ENCODE assay signal across 8 cellular contexts in the genomic region with DNA sequence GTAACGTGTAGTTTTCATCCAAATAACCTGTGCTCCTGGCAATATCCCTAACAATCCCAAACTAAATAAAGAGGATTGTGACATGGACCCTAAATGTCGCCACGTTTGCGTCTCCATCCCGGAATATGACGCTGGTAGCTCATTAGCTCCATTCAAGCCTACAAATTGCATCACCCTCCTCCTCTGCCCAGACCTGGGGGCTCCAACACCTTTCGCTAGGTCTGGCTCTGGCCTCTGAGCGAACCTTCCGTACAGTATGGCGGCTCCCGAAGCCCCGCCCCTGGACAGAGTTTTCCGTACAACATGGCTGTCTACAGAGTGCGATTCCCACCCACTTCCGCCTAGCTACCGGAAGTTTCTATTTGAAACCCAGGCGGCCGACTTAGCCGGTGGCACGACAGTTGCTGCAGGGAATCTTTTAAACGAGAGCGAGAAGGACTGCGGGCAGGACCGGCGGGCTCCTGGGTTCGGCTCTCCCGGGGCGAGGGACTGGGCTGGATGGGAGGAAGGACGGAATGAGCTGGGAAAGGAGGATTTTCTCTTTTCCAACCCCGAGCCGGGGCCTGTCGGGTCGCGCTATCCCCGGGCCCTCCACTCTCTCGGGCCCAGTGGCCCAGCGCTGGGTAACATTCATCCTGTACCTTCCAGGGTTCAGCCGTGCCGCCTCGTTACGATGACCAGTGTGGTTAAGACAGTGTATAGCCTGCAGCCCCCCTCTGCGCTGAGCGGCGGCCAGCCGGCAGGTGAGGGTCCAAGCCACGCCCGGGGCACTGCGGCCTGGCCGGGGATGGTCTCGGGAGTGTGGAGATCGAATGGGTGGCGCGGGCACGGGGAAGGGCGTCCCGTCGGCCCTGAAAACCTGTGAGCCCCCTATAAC. TPM values are rescaled to one million over a fixed set of nuclear protein-coding genes. Genes with fewer than 3 reads are reported as not detected.
DNase-seq lines count a peak whose midpoint lies in the region; ATAC-seq, FAIRE-seq and TF ChIP-seq lines count a peak whose summit lies in the region.

A gene with protein sequence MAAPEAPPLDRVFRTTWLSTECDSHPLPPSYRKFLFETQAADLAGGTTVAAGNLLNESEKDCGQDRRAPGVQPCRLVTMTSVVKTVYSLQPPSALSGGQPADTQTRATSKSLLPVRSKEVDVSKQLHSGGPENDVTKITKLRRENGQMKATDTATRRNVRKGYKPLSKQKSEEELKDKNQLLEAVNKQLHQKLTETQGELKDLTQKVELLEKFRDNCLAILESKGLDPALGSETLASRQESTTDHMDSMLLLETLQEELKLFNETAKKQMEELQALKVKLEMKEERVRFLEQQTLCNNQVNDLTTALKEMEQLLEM (plus strand): TSS at position 142 of the 877 bp plus-strand sequence. CDS start 115 bp downstream, at position 257.

- peaks cover 0 to 24% of the 10 kb centered on the region in 2 experiments; a peak in 3 of 4 replicates for H3K79me2 ChIP-seq in H1 (ENCODE audit: control insufficient read depth in 1 of 2, insufficient read depth in 2 of 2, low read length in 2 of 2)

- peak in 1 of 2 experiments; percentile 33; a peak in 1 of 3 replicates for TF ChIP-seq EP300 in H1 (IDR thresholded peaks at IDR 0.05; ENCODE audit: borderline replicate concordance in 1 of 2, low read depth in 2 of 2, low read length in 2 of 2)

- H3K4ac ChIP-seq in H1 (replicated peaks; ENCODE audit: insufficient read length, low read depth, low read length), result peak within 1 kb of the TSS; percentile 3

- peak within 1 kb of the TSS; percentile 92 for H4K8ac ChIP-seq in H1 (ENCODE audit: extremely low read depth, insufficient read depth, low read length)

- H2BK20ac ChIP-seq in H1 (ENCODE audit: low read length), result peak within 1 kb of the TSS; percentile 10; the same call in 1 of the 2 replicates

- no peaks in the 10 kb centered on the region for H3K9me3 Mint-ChIP-seq in memory B cell

- peaks cover 10% of the 10 kb centered on the region for H3K79me1 ChIP-seq in H1 (ENCODE audit: low read depth, low read length)

- no peak within 1 kb of the TSS for H2AK5ac ChIP-seq in H1 (ENCODE audit: low read depth, low read length)

- peak within 1 kb of the TSS; percentile 91 for H3K4me2 ChIP-seq in H1 (ENCODE audit: insufficient read depth in 1 of 2, low read depth in 2 of 2, low read length in 2 of 2)

- no peaks in the 10 kb centered on the region for H3K27me3 ChIP-seq in H1 (replicated peaks in 1 of 4; ENCODE audit: control insufficient read depth in 3 of 4, extremely low read depth in 1 of 4, insufficient read depth in 3 of 4, low read length in 3 of 4)

- DNase-seq in COLO668 (lab: John Stamatoyannopoulos, UW; ENCODE audit: unreplicated experiment), result peak; percentile 91
- peak; percentile 85 for DNase-seq in HT1080 (ENCODE audit: low read depth)
- peak; percentile 86 to 93 for DNase-seq in NOMO-1 (lab: John Stamatoyannopoulos, UW; ENCODE audit: unreplicated experiment in 2 of 2)
- peak; percentile 97 for DNase-seq in activated CD8-positive, alpha-beta memory T cell treated with anti-CD3 and anti-CD28 coated beads for 24 hours
- peak; percentile 93 to 97 for DNase-seq in H1 (ENCODE audit: low read depth in 1 of 2, low spot score in 2 of 2)
- DNase-seq in memory B cell (ENCODE audit: low spot score in 2 of 2), result peak; percentile 93 to 94
- DNase-seq in stimulated activated CD8-positive, alpha-beta memory T cell treated with anti-CD3 and anti-CD28 coated beads, Interleukin-12 subunit alpha, Interleukin-12 subunit beta, amount 100 ng/mL, for 1 hour (ENCODE audit: low read depth), result peak; percentile 87

- H2BK5ac ChIP-seq in H1 (ENCODE audit: low read depth, low read length), result peak within 1 kb of the TSS; percentile 12; the same call in 1 of the 2 replicates

- peak within 1 kb of the TSS; percentile 64 to 72 (median 69) for H3K9ac ChIP-seq in H1 (replicated peaks in 1 of 4; ENCODE audit: extremely low read depth in 1 of 4, low read depth in 3 of 4, low read length in 3 of 4)

- CTCF ChIA-PET in H1 (lab: Charles Lee; ENCODE audit: partially characterized antibody), result interaction anchor here (0.8 to 5.1 kb wide), 12 partner anchors 9 to 104 kb away, joined by 3 to 49 read pairs (median 4); a partner anchor contains a TSS

- H3K27ac ChIP-seq in H1 (ENCODE audit: low read depth, low read length), result peak within 1 kb of the TSS; percentile 21; the same call in 1 of the 2 replicates

- H2AFZ ChIP-seq in H1 (ENCODE audit: low read length), result peak within 1 kb of the TSS; percentile 98

- 2% methylated on average over 57 of the region's 57 CpGs; no CpG with 5 or more reads in 1 of the 2 experiments for WGBS in H1 (ENCODE audit: extremely low coverage in 1 of 2, insufficient coverage in 1 of 2, insufficient read length in 1 of 2, insufficient replicate concordance in 2 of 2, low coverage in 1 of 2, low lambda C conversion rate in 2 of 2, missing lambda C conversion rate in 1 of 2), 2 experiments

- peak within 1 kb of the TSS; percentile 44 for H4K91ac ChIP-seq in H1 (replicated peaks; ENCODE audit: insufficient read length, low read length)

- H3K4me1 ChIP-seq in H1 (replicated peaks in 1 of 4; ENCODE audit: control insufficient read depth in 3 of 4, insufficient read depth in 4 of 4, low read length in 3 of 4), result peaks cover 2 to 8% (median 4%) of the 10 kb centered on the region in 4 experiments; a peak in 4 of 7 replicates

- H3K36me3 Mint-ChIP-seq in memory B cell, result peaks cover 8% of the 10 kb centered on the region

- H3K56ac ChIP-seq in H1 (replicated peaks; ENCODE audit: insufficient read length, low read depth, low read length), result peak within 1 kb of the TSS; percentile 26

- no peak within 1 kb of the TSS for H3K23ac ChIP-seq in H1 (ENCODE audit: insufficient read length)

- H3K14ac ChIP-seq in H1 (ENCODE audit: insufficient read length), result no peak within 1 kb of the TSS

- H3K27me3 Mint-ChIP-seq in memory B cell, result no peaks in the 10 kb centered on the region

- H3K4me3 Mint-ChIP-seq in memory B cell, result peak within 1 kb of the TSS; percentile 98

- POLR2A ChIA-PET in H1 (lab: Charles Lee; ENCODE audit: partially characterized antibody), result interaction anchor here (0.6 to 4.0 kb wide), 29 partner anchors 9 to 153 kb away, joined by 3 to 24 read pairs (median 3); a partner anchor contains a TSS

- peaks cover 6% of the 10 kb centered on the region; the same call in 1 of the 2 replicates for H3K23me2 ChIP-seq in H1 (ENCODE audit: low read depth, low read length)

- TF ChIP-seq CTCF in H1 (IDR thresholded peaks at IDR 0.05; ENCODE audit: control extremely low read depth in 1 of 3, insufficient read depth in 1 of 3, low read depth in 1 of 3, low read length in 3 of 3), result no peak

- H4K20me1 ChIP-seq in H1 (replicated peaks in 1 of 2; ENCODE audit: control insufficient read depth in 1 of 2, insufficient read depth in 2 of 2, low read length in 2 of 2), result peaks cover 0 to 2% of the 10 kb centered on the region in 2 experiments

- H3K36me3 ChIP-seq in H1 (ENCODE audit: control insufficient read depth in 2 of 4, insufficient read depth in 4 of 4, low read length in 3 of 4), result peaks cover 14 to 29% (median 16%) of the 10 kb centered on the region in 4 experiments

- peak within 1 kb of the TSS; percentile 71; the same call in 1 of the 2 replicates for H2BK12ac ChIP-seq in H1 (ENCODE audit: low read depth, low read length)

- peaks cover 0 to 4% of the 10 kb centered on the region in 2 experiments; a peak in 1 of 4 replicates for H3K9me3 ChIP-seq in H1 (ENCODE audit: insufficient read depth in 2 of 2, low read depth in 1 of 2, low read length in 1 of 2)

- FAIRE-seq in H1 (lab: Jason Lieb, UNC), result peak; percentile 92

- peak within 1 kb of the TSS; percentile 61; the same call in 1 of the 2 replicates for H2BK15ac ChIP-seq in H1 (ENCODE audit: low read length)

- ATAC-seq in GM21360 (IDR thresholded peaks at IDR 0.05; ENCODE audit: unreplicated experiment) (peak; percentile 90), memory B cell (ENCODE audit: low read depth) (peak; percentile 99)

- H3K18ac ChIP-seq in H1 (ENCODE audit: extremely low read depth, low read length), result peak within 1 kb of the TSS; percentile 42

- peak within 1 kb of the TSS; percentile 51 for H3K27ac Mint-ChIP-seq in memory B cell

- peak in 1 of 2 experiments; percentile 42; a peak in 1 of 3 replicates for TF ChIP-seq POLR2A in H1 (IDR thresholded peaks at IDR 0.05; ENCODE audit: control extremely low read depth in 1 of 2, low read depth in 2 of 2, low read length in 2 of 2)

- no peak within 1 kb of the TSS for H2BK120ac ChIP-seq in H1 (replicated peaks; ENCODE audit: low read depth, low read length)

- peak within 1 kb of the TSS; percentile 74 to 95 (median 92) for H3K4me3 ChIP-seq in H1 (ENCODE audit: extremely low read depth in 1 of 4, insufficient read depth in 2 of 4, low read depth in 3 of 4, low read length in 4 of 4)

- H3K4me1 Mint-ChIP-seq in memory B cell, result peaks cover 11% of the 10 kb centered on the region

- TF ChIP-seq RAD21 in H1 (IDR thresholded peaks at IDR 0.05 in 1 of 2, conservative IDR thresholded peaks at IDR 0.05 in 1 of 2; ENCODE audit: low read depth in 2 of 2, low read length in 2 of 2), result no peak

- H4K5ac ChIP-seq in H1 (ENCODE audit: insufficient read length, low read depth, low read length), result peak within 1 kb of the TSS; percentile 49

TF ChIP-seq in H1, 55 proteins besides CTCF, POLR2A, EP300 and RAD21 (continues in another document):
- TF ChIP-seq CREB1 (IDR thresholded peaks at IDR 0.05) (peak; percentile 68), TAF1 (IDR thresholded peaks at IDR 0.05; ENCODE audit: low read depth, low read length) (peak; percentile 79), CEBPB (IDR thresholded peaks at IDR 0.05; ENCODE audit: low read depth, low read length) (peak; percentile 98), MAFK (IDR thresholded peaks at IDR 0.05; ENCODE audit: low read depth, low read length) (no peak), HDAC2 (IDR thresholded peaks at IDR 0.05; ENCODE audit: borderline replicate concordance in 1 of 2, low read depth in 2 of 2, low read length in 2 of 2) (no peak; a peak in 1 of 4 replicates)
- TF ChIP-seq, protein P1, sequence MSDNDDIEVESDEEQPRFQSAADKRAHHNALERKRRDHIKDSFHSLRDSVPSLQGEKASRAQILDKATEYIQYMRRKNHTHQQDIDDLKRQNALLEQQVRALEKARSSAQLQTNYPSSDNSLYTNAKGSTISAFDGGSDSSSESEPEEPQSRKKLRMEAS (IDR thresholded peaks at IDR 0.05), result peak; percentile 37; the same call in 1 of the 2 replicates

RNA-seq across cellular contexts. Expression of the gene that starts here (rescaled TPM):
- total RNA-seq in HT1080 (2014; rRNA removed; shearing (Covaris generic)), result 132 and 161 TPM in 2 replicates
- 84.6 and 87.3 TPM in 2 replicates for polyA plus RNA-seq in HT1080 (2015; cell fraction: cytosol; rRNA removed)
- polyA plus RNA-seq in HT1080 (2015; cell fraction: nucleus; rRNA removed), result 69.2 and 85.8 TPM in 2 replicates
- total RNA-seq in H1 (2021; fragmentation: NEBNext Ultra II Directional; extraction: Animal tissue kit (Norgen Biotek cat#: 25700)), result 67.4 and 79.4 TPM in 2 replicates
- polyA plus RNA-seq in H1 (2011; rRNA removed), result 18.6 and 25.1 TPM in 2 replicates
- 37.1 TPM for polyA plus RNA-seq in H1 (2011; cell fraction: cytosol; rRNA removed)
- polyA plus RNA-seq in H1 (2011; cell fraction: nucleus; rRNA removed), result 14.9 TPM
- 46.3 to 58.7 TPM (median 54.4 TPM) in 4 replicates for polyA plus RNA-seq in H1 (2012, experiment 1 of 2)
- 13.2 TPM for polyA plus RNA-seq in H1 (2012, experiment 2 of 2)
- polyA plus RNA-seq in H1 (2013, experiment 1 of 2), result 44.8 TPM
- polyA plus RNA-seq in H1 (2013, experiment 2 of 2), result 47.3 TPM
- polyA minus RNA-seq in H1 (2011; rRNA and poly(A)+ RNA removed), result 56.8 and 70.3 TPM in 2 replicates
- 26.3 TPM for polyA minus RNA-seq in H1 (2011; cell fraction: cytosol; rRNA and poly(A)+ RNA removed)
- 27.9 TPM for polyA minus RNA-seq in H1 (2011; cell fraction: nucleus; rRNA and poly(A)+ RNA removed)

Comparison
In these comparisons a context has a peak if more than half of its experiments do, and no peak if none do; other contexts are left out.
1. Peak in every context shown above with its lines: DNase-seq, ATAC-seq, H3K4me3 ChIP-seq and H3K27ac ChIP-seq.